Comparison of ENCODE assay signal across 1 cellular context in genomic region chr3:74621581-74621980, GRCh38.
TF ChIP-seq lines count a peak whose summit lies in the region.

No MANE protein-coding gene starts in this region.

TF ChIP-seq in SK-N-SH, 30 proteins besides CTCF, POLR2A, EP300 and RAD21 (continued from another document):
- TF ChIP-seq CHD2 (IDR thresholded peaks at IDR 0.05; ENCODE audit: low read length, partially characterized antibody), result no peak
- TF ChIP-seq FOSL2 (IDR thresholded peaks at IDR 0.05; ENCODE audit: borderline replicate concordance, low read depth), result no peak
- TF ChIP-seq GABPA (IDR thresholded peaks at IDR 0.05; ENCODE audit: low read depth), result no peak
- TF ChIP-seq IRF3 (IDR thresholded peaks at IDR 0.05; ENCODE audit: low read depth, low read length), result no peak
- no peak for TF ChIP-seq USF2 (IDR thresholded peaks at IDR 0.05; ENCODE audit: borderline replicate concordance, low read depth, low read length)
